Comparison of ENCODE assay signal across 18 cellular contexts in genomic region chr7:16411391-16411790, GRCh38. TPM values are rescaled to one million over a fixed set of nuclear protein-coding genes. Genes with fewer than 3 reads are reported as not detected.
"Had no signal": no experiment of that assay in that cellular context is flagged by ENCODE, and none has a peak within 500 bp of the region (broad histone marks: within the 10 kb centered on the region; RNA-seq: fewer than 3 reads in every experiment).

No MANE protein-coding gene starts in this region.

- DNase-seq: activated CD4-positive, alpha-beta T cell treated with anti-CD3 and anti-CD28 coated beads for 48 hours; activated naive CD4-positive, alpha-beta T cell; activated naive CD8-positive, alpha-beta T cell treated with anti-CD3 and anti-CD28 coated beads, Interleukin-2, amount 50 U/mL, for 24 hours; effector CD4-positive, alpha-beta T cell; hypothalamus; left colon; occipital lobe; psoas muscle; stimulated activated CD4-positive, alpha-beta T cell treated with anti-CD3 and anti-CD28 coated beads, Interleukin-2, amount 100 ng/mL, for 24 hours; stimulated activated naive B cell treated with anti-CD40 and anti-IgM and Interleukin-4, amounts not matched to agents 10 μg/mL and 1 μg/mL and 100 μg/mL, for 72 hours; transverse colon had no signal

- H3K4me3 ChIP-seq: ascending aorta, cardiac muscle cell, coronary artery, psoas muscle, transverse colon had no signal

- H3K27ac Mint-ChIP-seq: activated naive CD8-positive, alpha-beta T cell treated with anti-CD3 and anti-CD28 coated beads, Interleukin-2, amount 50 U/mL, for 24 hours; activated T-helper 1 cell treated with anti-CD3 and anti-CD28 coated beads, Interleukin-12 subunit alpha, Interleukin-12 subunit beta, Interleukin-2, Interleukin-4 antibody, amounts not matched to agents 30 ng/mL and 10 ng/mL and 1 ng/mL, durations not matched to agents 14 hours and 24 hours and 36 hours; natural killer cell treated with Interleukin-12 subunit alpha and Interleukin-12 subunit beta and Interleukin-15 and Interleukin-18, amount 100 ng/mL, for 72 hours; stimulated activated naive B cell treated with anti-CD40 and anti-IgM and Interleukin-4, amounts not matched to agents 10 μg/mL and 1 μg/mL and 100 μg/mL, for 72 hours had no signal

- H3K9me3 Mint-ChIP-seq: activated naive CD8-positive, alpha-beta T cell treated with anti-CD3 and anti-CD28 coated beads, Interleukin-2, amount 50 U/mL, for 24 hours; activated T-helper 1 cell treated with anti-CD3 and anti-CD28 coated beads, Interleukin-12 subunit alpha, Interleukin-12 subunit beta, Interleukin-2, Interleukin-4 antibody, amounts not matched to agents 30 ng/mL and 10 ng/mL and 1 ng/mL, durations not matched to agents 14 hours and 24 hours and 36 hours; natural killer cell treated with Interleukin-12 subunit alpha and Interleukin-12 subunit beta and Interleukin-15 and Interleukin-18, amount 100 ng/mL, for 72 hours; stimulated activated naive B cell treated with anti-CD40 and anti-IgM and Interleukin-4, amounts not matched to agents 10 μg/mL and 1 μg/mL and 100 μg/mL, for 72 hours had no signal

- H3K27me3 ChIP-seq: ascending aorta, cardiac muscle cell, transverse colon had no signal

- H3K27ac ChIP-seq: ascending aorta, cardiac muscle cell, coronary artery, psoas muscle, transverse colon had no signal

- H3K27me3 Mint-ChIP-seq: activated naive CD8-positive, alpha-beta T cell treated with anti-CD3 and anti-CD28 coated beads, Interleukin-2, amount 50 U/mL, for 24 hours; natural killer cell treated with Interleukin-12 subunit alpha and Interleukin-12 subunit beta and Interleukin-15 and Interleukin-18, amount 100 ng/mL, for 72 hours; stimulated activated naive B cell treated with anti-CD40 and anti-IgM and Interleukin-4, amounts not matched to agents 10 μg/mL and 1 μg/mL and 100 μg/mL, for 72 hours had no signal

- H3K4me1 Mint-ChIP-seq: activated naive CD8-positive, alpha-beta T cell treated with anti-CD3 and anti-CD28 coated beads, Interleukin-2, amount 50 U/mL, for 24 hours; stimulated activated naive B cell treated with anti-CD40 and anti-IgM and Interleukin-4, amounts not matched to agents 10 μg/mL and 1 μg/mL and 100 μg/mL, for 72 hours had no signal

- H3K4me1 ChIP-seq: ascending aorta, psoas muscle, transverse colon had no signal

- H3K9me3 ChIP-seq: ascending aorta, psoas muscle, transverse colon had no signal

- ATAC-seq: activated naive CD8-positive, alpha-beta T cell treated with anti-CD3 and anti-CD28 coated beads, Interleukin-2, amount 50 U/mL, for 24 hours; left colon; natural killer cell treated with Interleukin-12 subunit alpha and Interleukin-12 subunit beta and Interleukin-15 and Interleukin-18, amount 100 ng/mL, for 72 hours; psoas muscle; sciatic nerve; stimulated activated naive B cell treated with anti-CD40 and anti-IgM and Interleukin-4, amounts not matched to agents 10 μg/mL and 1 μg/mL and 100 μg/mL, for 72 hours had no signal

- H3K36me3 Mint-ChIP-seq: natural killer cell treated with Interleukin-12 subunit alpha and Interleukin-12 subunit beta and Interleukin-15 and Interleukin-18, amount 100 ng/mL, for 72 hours; stimulated activated naive B cell treated with anti-CD40 and anti-IgM and Interleukin-4, amounts not matched to agents 10 μg/mL and 1 μg/mL and 100 μg/mL, for 72 hours had no signal

- H3K36me3 ChIP-seq: ascending aorta, cardiac muscle cell, transverse colon had no signal

- H3K4me3 Mint-ChIP-seq: activated naive CD8-positive, alpha-beta T cell treated with anti-CD3 and anti-CD28 coated beads, Interleukin-2, amount 50 U/mL, for 24 hours; activated T-helper 1 cell treated with anti-CD3 and anti-CD28 coated beads, Interleukin-12 subunit alpha, Interleukin-12 subunit beta, Interleukin-2, Interleukin-4 antibody, amounts not matched to agents 30 ng/mL and 10 ng/mL and 1 ng/mL, durations not matched to agents 14 hours and 24 hours and 36 hours; natural killer cell treated with Interleukin-12 subunit alpha and Interleukin-12 subunit beta and Interleukin-15 and Interleukin-18, amount 100 ng/mL, for 72 hours; stimulated activated naive B cell treated with anti-CD40 and anti-IgM and Interleukin-4, amounts not matched to agents 10 μg/mL and 1 μg/mL and 100 μg/mL, for 72 hours had no signal

RNA-seq across cellular contexts. Expression of gene CRPPA, which starts 9.9 kb away (rescaled TPM):
- total RNA-seq: ascending aorta had no signal

RNA-seq across cellular contexts. Expression of gene SOSTDC1, which starts 54.1 kb away (rescaled TPM):
- total RNA-seq: activated T-helper 1 cell treated with anti-CD3 and anti-CD28 coated beads, Interleukin-12 subunit alpha, Interleukin-12 subunit beta, Interleukin-2, Interleukin-4 antibody, amounts not matched to agents 30 ng/mL and 10 ng/mL and 1 ng/mL, durations not matched to agents 14 hours and 24 hours and 36 hours; ascending aorta; natural killer cell treated with Interleukin-12 subunit alpha and Interleukin-12 subunit beta and Interleukin-15 and Interleukin-18, amount 100 ng/mL, for 72 hours; subcutaneous adipose tissue had no signal
